ENCODE assay signal across 8 cellular contexts in genomic region chr16:74984670-74985411, GRCh38. TPM values are rescaled to one million over a fixed set of nuclear protein-coding genes. Genes with fewer than 3 reads are reported as not detected.
DNase-seq lines count a peak whose midpoint lies in the region; ATAC-seq and TF ChIP-seq lines count a peak whose summit lies in the region.

TSS of gene WDR59 (minus strand) at chr16:74985123. CDS start at chr16:74985017, 106 bp downstream.

- intact Hi-C loops in naive thymus-derived CD4-positive, alpha-beta T cell (cut with micrococcal nuclease): loop anchor here (1.0 to 10.0 kb wide), 18 partner anchors 13 to 688 kb away; partner anchors contain the start of genes ADAT1 (in 2 of the 2), CFDP1 (in 2 of the 2), GABARAPL2 (in 2 of the 2) and GLG1 (in 2 of the 2)

- no peaks in the 10 kb centered on the region for H3K9me3 ChIP-seq in DOHH2 (ENCODE audit: control insufficient read depth, insufficient read depth, low read length)
- H3K9me3 ChIP-seq in naive thymus-derived CD4-positive, alpha-beta T cell (ENCODE audit: control insufficient read depth in 2 of 3, low read length in 3 of 3): no peaks in the 10 kb centered on the region

- H3K4me1 ChIP-seq in DOHH2 (ENCODE audit: control insufficient read depth, low read length): peaks cover 4% of the 10 kb centered on the region; the same call in 1 of the 2 replicates
- H3K4me1 ChIP-seq in GM23338 (ENCODE audit: insufficient read depth): no peaks in the 10 kb centered on the region
- peaks cover 5 to 6% of the 10 kb centered on the region in 2 donors for H3K4me1 ChIP-seq in naive thymus-derived CD4-positive, alpha-beta T cell (ENCODE audit: control insufficient read depth in 2 of 2, insufficient read depth in 2 of 2, low read length in 2 of 2)

- H4K20me1 ChIP-seq in DOHH2 (ENCODE audit: control insufficient read depth, insufficient read depth, low read depth, low read length): no peaks in the 10 kb centered on the region
- H4K20me1 ChIP-seq in GM23338 (replicated peaks; ENCODE audit: insufficient read depth): no peaks in the 10 kb centered on the region; the same call in none of the 2 replicates

- no peaks in the 10 kb centered on the region for H3K9me3 Mint-ChIP-seq in GM23338
- no peaks in the 10 kb centered on the region for H3K9me3 Mint-ChIP-seq in naive thymus-derived CD4-positive, alpha-beta T cell
- H3K9me3 Mint-ChIP-seq in stimulated activated naive B cell treated with anti-CD40 and anti-IgM and Interleukin-4, amounts not matched to agents 10 μg/mL and 1 μg/mL and 100 μg/mL, for 72 hours: no peaks in the 10 kb centered on the region

- peak within 1 kb of the TSS; percentile 88 for H3K4me2 ChIP-seq in DOHH2 (ENCODE audit: low read length)
- H3K4me2 ChIP-seq in GM23338: peak within 1 kb of the TSS; percentile 87

- peaks cover 6% of the 10 kb centered on the region; the same call in 1 of the 3 replicates for H3K36me3 Mint-ChIP-seq in GM23338 (ENCODE audit: low read depth)
- peaks cover 0 to 2% (median 0%) of the 10 kb centered on the region in 5 donors for H3K36me3 Mint-ChIP-seq in naive thymus-derived CD4-positive, alpha-beta T cell
- no peaks in the 10 kb centered on the region for H3K36me3 Mint-ChIP-seq in stimulated activated naive B cell treated with anti-CD40 and anti-IgM and Interleukin-4, amounts not matched to agents 10 μg/mL and 1 μg/mL and 100 μg/mL, for 72 hours

- H3K36me3 ChIP-seq in DOHH2 (ENCODE audit: control insufficient read depth, low read length) (no peaks in the 10 kb centered on the region), GM23338 (ENCODE audit: insufficient read depth) (no peaks in the 10 kb centered on the region)
- peaks cover 0 to 5% (median 0%) of the 10 kb centered on the region in 3 experiments for H3K36me3 ChIP-seq in naive thymus-derived CD4-positive, alpha-beta T cell (ENCODE audit: control insufficient read depth in 2 of 3, insufficient read depth in 3 of 3, low read length in 3 of 3)

- H3K79me2 ChIP-seq in DOHH2 (ENCODE audit: control insufficient read depth, low read length): peaks cover 26% of the 10 kb centered on the region
- peaks cover 46% of the 10 kb centered on the region for H3K79me2 ChIP-seq in GM23338 (replicated peaks; ENCODE audit: insufficient read depth)

- peak; percentile 99 for ATAC-seq in GM23338
- peak; percentile 100 for ATAC-seq in naive thymus-derived CD4-positive, alpha-beta T cell
- ATAC-seq in stimulated activated naive B cell treated with anti-CD40 and anti-IgM and Interleukin-4, amounts not matched to agents 10 μg/mL and 1 μg/mL and 100 μg/mL, for 72 hours (replicated peaks): peak; percentile 99 to 100

- H3F3A ChIP-seq in DOHH2 (ENCODE audit: control insufficient read depth, insufficient read depth) (no peaks in the 10 kb centered on the region), GM23338 (replicated peaks; ENCODE audit: low read depth) (no peaks in the 10 kb centered on the region)

- no peaks in the 10 kb centered on the region for H3K9me2 ChIP-seq in DOHH2 (replicated peaks; ENCODE audit: control insufficient read depth, low read length)
- H3K9me2 ChIP-seq in GM23338 (ENCODE audit: insufficient read depth): no peaks in the 10 kb centered on the region

- H3K4me3 ChIP-seq in DOHH2 (ENCODE audit: low read length) (peak within 1 kb of the TSS; percentile 84), GM23338 (peak within 1 kb of the TSS; percentile 95)
- H3K4me3 ChIP-seq in naive thymus-derived CD4-positive, alpha-beta T cell (ENCODE audit: low read length): peak within 1 kb of the TSS; percentile 98

- peak within 1 kb of the TSS; percentile 92 for H3K4me3 Mint-ChIP-seq in GM23338
- peak within 1 kb of the TSS; percentile 90 to 98 (median 95) for H3K4me3 Mint-ChIP-seq in naive thymus-derived CD4-positive, alpha-beta T cell
- H3K4me3 Mint-ChIP-seq in stimulated activated naive B cell treated with anti-CD40 and anti-IgM and Interleukin-4, amounts not matched to agents 10 μg/mL and 1 μg/mL and 100 μg/mL, for 72 hours: peak within 1 kb of the TSS; percentile 91 to 92

- peaks cover 15% of the 10 kb centered on the region for H3K27me3 Mint-ChIP-seq in GM23338 (ENCODE audit: insufficient read depth, low read depth, poor library complexity)
- no peaks in the 10 kb centered on the region for H3K27me3 Mint-ChIP-seq in naive thymus-derived CD4-positive, alpha-beta T cell
- H3K27me3 Mint-ChIP-seq in stimulated activated naive B cell treated with anti-CD40 and anti-IgM and Interleukin-4, amounts not matched to agents 10 μg/mL and 1 μg/mL and 100 μg/mL, for 72 hours: no peaks in the 10 kb centered on the region

- H3K27ac ChIP-seq in DOHH2 (ENCODE audit: low read depth, low read length) (no peak within 1 kb of the TSS), GM23338 (ENCODE audit: low read depth) (peak within 1 kb of the TSS; percentile 91; the same call in 1 of the 2 replicates)
- H3K27ac ChIP-seq in naive thymus-derived CD4-positive, alpha-beta T cell (ENCODE audit: low read depth, low read length): peak within 1 kb of the TSS; percentile 86

- peak within 1 kb of the TSS; percentile 91 for H2AFZ ChIP-seq in GM23338

- peaks cover 2% of the 10 kb centered on the region; the same call in 2 of the 3 replicates for H3K4me1 Mint-ChIP-seq in GM23338
- peaks cover 0 to 27% (median 23%) of the 10 kb centered on the region in 7 donors for H3K4me1 Mint-ChIP-seq in naive thymus-derived CD4-positive, alpha-beta T cell
- H3K4me1 Mint-ChIP-seq in stimulated activated naive B cell treated with anti-CD40 and anti-IgM and Interleukin-4, amounts not matched to agents 10 μg/mL and 1 μg/mL and 100 μg/mL, for 72 hours: peaks cover 4 to 9% of the 10 kb centered on the region in 2 donors

- peak within 1 kb of the TSS; percentile 95 for H3K27ac Mint-ChIP-seq in GM23338
- peak within 1 kb of the TSS; percentile 72 to 96 (median 92) for H3K27ac Mint-ChIP-seq in naive thymus-derived CD4-positive, alpha-beta T cell
- peak within 1 kb of the TSS; percentile 96 for H3K27ac Mint-ChIP-seq in stimulated activated naive B cell treated with anti-CD40 and anti-IgM and Interleukin-4, amounts not matched to agents 10 μg/mL and 1 μg/mL and 100 μg/mL, for 72 hours

- no peaks in the 10 kb centered on the region for H3K27me3 ChIP-seq in DOHH2 (ENCODE audit: control insufficient read depth, low read length)
- H3K27me3 ChIP-seq in GM23338 (ENCODE audit: insufficient read depth): no peaks in the 10 kb centered on the region
- H3K27me3 ChIP-seq in naive thymus-derived CD4-positive, alpha-beta T cell (ENCODE audit: control insufficient read depth in 2 of 2, insufficient read depth in 2 of 2, low read length in 2 of 2): no peaks in the 10 kb centered on the region

- CTCF ChIA-PET in naive thymus-derived CD4-positive, alpha-beta T cell (lab: Charles Lee): interaction anchor here (0.5 to 1.2 kb wide), 5 partner anchors 10 to 675 kb away, joined by 3 to 6 read pairs (median 4); partner anchors contain the start of gene ZNRF1

- POLR2A ChIA-PET in naive thymus-derived CD4-positive, alpha-beta T cell (lab: Charles Lee): interaction anchor here (0.7 to 1.6 kb wide), 9 partner anchors 14 to 663 kb away, joined by 3 to 8 read pairs (median 4); partner anchors contain the start of genes CFDP1, KARS1, RFWD3 and TERF2IP

- DNase-seq in GM23338 (ENCODE audit: low spot score) (peak; percentile 100), LHCN-M2 (ENCODE audit: low read depth) (peak; percentile 98), RPMI8226 (peak; percentile 100), fibroblast of gingiva (ENCODE audit: low read depth) (peak; percentile 98)
- peak; percentile 94 to 96 for DNase-seq in activated T-helper 1 cell treated with anti-CD3 and anti-CD28 coated beads, Interleukin-2, amount 50 U/mL, for 16 hours (ENCODE audit: low read depth in 1 of 2, low spot score in 1 of 2)
- DNase-seq in naive thymus-derived CD4-positive, alpha-beta T cell: peak; percentile 87 to 99 (median 98)
- DNase-seq in stimulated activated naive B cell treated with anti-CD40 and anti-IgM and Interleukin-4, amounts not matched to agents 10 μg/mL and 1 μg/mL and 100 μg/mL, for 72 hours: peak; percentile 98

- no peak for TF ChIP-seq CTCF in DOHH2 (IDR thresholded peaks at IDR 0.05; ENCODE audit: low read depth, low read length, poor library complexity, severe bottlenecking)
- TF ChIP-seq CTCF in GM23338 (conservative IDR thresholded peaks at IDR 0.05; ENCODE audit: low read depth in 2 of 2): no peak

TF ChIP-seq in GM23338, 12 proteins besides CTCF, POLR2A, EP300 and RAD21 (continues in another document):
- peak; percentile 58 for TF ChIP-seq CREB1 (CRISPR knock-in tag; IDR thresholded peaks at IDR 0.05; ENCODE audit: low read depth)
- TF ChIP-seq STAT1 (IDR thresholded peaks at IDR 0.05; ENCODE audit: unreplicated experiment): no peak
- TF ChIP-seq ETS1 (IDR thresholded peaks at IDR 0.05): peak; percentile 79; the same call in 1 of the 2 replicates
- TF ChIP-seq POLR2AphosphoS5 (IDR thresholded peaks at IDR 0.05; ENCODE audit: low read depth): peak; percentile 86
- TF ChIP-seq NANOG (IDR thresholded peaks at IDR 0.05; ENCODE audit: borderline replicate concordance): no peak
- no peak for TF ChIP-seq ZNF331 (CRISPR knock-in tag; IDR thresholded peaks at IDR 0.05; ENCODE audit: low read depth)

RNA-seq across cellular contexts. Expression of gene WDR59, which starts in this region (rescaled TPM):
- 46.9 and 54.5 TPM in 2 replicates for total RNA-seq in GM23338 (2014; rRNA removed; shearing (Covaris generic))
- polyA plus RNA-seq in GM23338 (2016; fragmentation: Nextera tagmentation; extraction: Ambion mirVana): 38.7 and 44.5 TPM in 2 replicates
- total RNA-seq in LHCN-M2 (2014; rRNA removed): 10.0 and 10.6 TPM in 2 replicates
- polyA plus RNA-seq in LHCN-M2 (2012): 13.4 TPM
- total RNA-seq in naive thymus-derived CD4-positive, alpha-beta T cell: 100 to 1,000 TPM in 2 of 5 experiments, 10 to 100 TPM in 3; 82.7 to 130 (median 84.7) TPM
- 10 to 100 TPM; 11.6 to 13.2 TPM for polyA plus RNA-seq in naive thymus-derived CD4-positive, alpha-beta T cell
